Comparison of ENCODE assay signal across 11 cellular contexts in the genomic region with DNA sequence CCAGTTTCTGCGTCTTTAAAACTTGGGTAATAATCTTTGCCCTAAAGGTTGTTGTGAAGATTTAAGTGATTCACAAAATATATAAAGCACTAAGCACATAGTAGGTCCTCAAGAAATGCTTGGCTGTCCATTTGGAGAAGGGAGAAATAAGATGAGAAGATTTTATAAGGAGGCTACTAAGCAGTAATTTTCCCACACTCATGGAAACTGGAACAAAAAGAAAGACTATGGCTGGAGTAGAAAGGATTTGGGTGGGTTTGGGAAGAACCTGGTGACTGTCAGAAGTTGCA. TPM values are rescaled to one million over a fixed set of nuclear protein-coding genes. Genes with fewer than 3 reads are reported as not detected.
DNase-seq lines count a peak whose midpoint lies in the region; ATAC-seq, FAIRE-seq and TF ChIP-seq lines count a peak whose summit lies in the region.
"Had no signal": no experiment of that assay in that cellular context is flagged by ENCODE, and none has a peak within 500 bp of the region (broad histone marks: within the 10 kb centered on the region; RNA-seq: fewer than 3 reads in every experiment).

No MANE protein-coding gene starts in this region.

- H3K27ac ChIP-seq in heart right ventricle: peak overlapping the region; percentile 82 to 92 (median 90)
- peak overlapping the region; percentile 60; the same call in 1 of the 2 replicates for H3K27ac ChIP-seq in GM12878 (ENCODE audit: control insufficient read depth, insufficient read depth)
- peak overlapping the region; percentile 88 to 96 (median 92) for H3K27ac ChIP-seq in transverse colon

- no peak overlapping the region for H2AFZ ChIP-seq in GM12878 (ENCODE audit: control insufficient read depth, low read depth, low read length)

- no peak for TF ChIP-seq RAD21 in GM12878 (IDR thresholded peaks at IDR 0.05; ENCODE audit: insufficient read depth, low read depth, low read length)

- peaks cover 9% of the 10 kb centered on the region for H3K4me1 Mint-ChIP-seq in type B pancreatic cell (ENCODE audit: unreplicated experiment)

- TF ChIP-seq CTCF in heart right ventricle (IDR thresholded peaks at IDR 0.05) (no peak), GM12878 (IDR thresholded peaks at IDR 0.05 in 2 of 3, conservative IDR thresholded peaks at IDR 0.05 in 1 of 3; ENCODE audit: control insufficient read depth in 2 of 3, extremely low read depth in 1 of 3, insufficient read depth in 1 of 3, low read depth in 3 of 3, low read length in 3 of 3) (no peak), transverse colon (IDR thresholded peaks at IDR 0.05) (no peak), type B pancreatic cell (conservative IDR thresholded peaks at IDR 0.05) (no peak)

- H3K27me3 Mint-ChIP-seq in type B pancreatic cell: peaks cover 2% of the 10 kb centered on the region

- RAD21 ChIA-PET in GM12878 (lab: Charles Lee; ENCODE audit: unreplicated experiment): interaction anchor here (0.8 to 11.2 kb wide), 7 partner anchors 9 to 100 kb away, joined by 3 to 444 read pairs (median 17); a partner anchor contains a TSS

- no peak for TF ChIP-seq EP300 in GM12878 (IDR thresholded peaks at IDR 0.05; ENCODE audit: borderline replicate concordance in 1 of 2, control insufficient read depth in 1 of 2, low read depth in 2 of 2, low read length in 2 of 2)
- no peak for TF ChIP-seq EP300 in transverse colon (IDR thresholded peaks at IDR 0.05; ENCODE audit: low read depth)

- no peaks in the 10 kb centered on the region for H4K20me1 ChIP-seq in GM12878 (ENCODE audit: control insufficient read depth, insufficient read depth)

- BruUV-seq in GM12878 (replicated peaks; lab: Mats Ljungman, UMichigan): no TSS peak

- H3K4me1 ChIP-seq in heart right ventricle: peaks cover 0 to 70% (median 51%) of the 10 kb centered on the region in 9 donors
- peaks cover 22% of the 10 kb centered on the region for H3K4me1 ChIP-seq in GM12878 (ENCODE audit: control insufficient read depth, insufficient read depth, low read length)
- H3K4me1 ChIP-seq in mononuclear cell (ENCODE audit: insufficient read depth, low read length): peaks cover 67% of the 10 kb centered on the region
- H3K4me1 ChIP-seq in transverse colon: peaks cover 4 to 32% (median 11%) of the 10 kb centered on the region in 4 donors

- ATAC-seq in heart right ventricle (no peak), left cardiac atrium (no peak), GM12878 (no peak)

- H3K4me3 ChIP-seq in heart right ventricle: peak overlapping the region in 7 of 10 donors; percentile 31 to 56 (median 46)
- H3K4me3 ChIP-seq in GM12878: peak overlapping the region; percentile 54
- peak overlapping the region; percentile 60 for H3K4me3 ChIP-seq in mononuclear cell (ENCODE audit: low read length)
- peak overlapping the region in 1 of 4 donors; percentile 63 for H3K4me3 ChIP-seq in transverse colon

- H3K9me3 Mint-ChIP-seq in type B pancreatic cell: no peaks in the 10 kb centered on the region

- SMC1A ChIA-PET in GM12878 (lab: Charles Lee; ENCODE audit: uncharacterized antibody, unreplicated experiment): interaction anchor here (1.0 to 8.6 kb wide), 8 partner anchors 11 to 100 kb away, joined by 3 to 425 read pairs (median 14); a partner anchor contains a TSS

- POLR2A ChIA-PET in GM12878 (lab: Charles Lee): interaction anchor here (0.5 to 10.5 kb wide), 4 partner anchors 9 to 183 kb away, joined by 3 to 287 read pairs (median 6); no protein-coding TSS in a partner anchor

- FAIRE-seq in GM12878 (lab: Jason Lieb, UNC): no peak
- FAIRE-seq: TTC549 had no signal

- TF ChIP-seq POLR2A in GM12878 (IDR thresholded peaks at IDR 0.05; ENCODE audit: low read depth, low read length) (no peak), transverse colon (IDR thresholded peaks at IDR 0.05) (no peak)

- H3K9me3 ChIP-seq in heart right ventricle (no peaks in the 10 kb centered on the region), GM12878 (replicated peaks; ENCODE audit: control insufficient read depth, insufficient read depth, low read length) (no peaks in the 10 kb centered on the region), mononuclear cell (ENCODE audit: low read depth, low read length) (no peaks in the 10 kb centered on the region), transverse colon (no peaks in the 10 kb centered on the region)

- CTCF ChIA-PET in GM12878 (lab: Yijun Ruan, JAX): interaction anchor here (1.5 to 8.6 kb wide), 7 partner anchors 10 to 101 kb away, joined by 4 to 273 read pairs (median 14); a partner anchor contains a TSS

- no peak overlapping the region for H3K4me3 Mint-ChIP-seq in type B pancreatic cell

- H3K36me3 ChIP-seq in heart right ventricle (no peaks in the 10 kb centered on the region), GM12878 (ENCODE audit: control insufficient read depth in 2 of 2, insufficient read depth in 2 of 2, low read length in 1 of 2) (no peaks in the 10 kb centered on the region), transverse colon (no peaks in the 10 kb centered on the region)

- WGBS in heart right ventricle, 2 donors: 90 to 100% methylated on average over 1 of the region's 1 CpG
- WGBS in GM12878 (ENCODE audit: insufficient coverage, insufficient replicate concordance, low lambda C conversion rate, missing lambda C conversion rate): 38% methylated on average over 1 of the region's 1 CpG
- 85% methylated on average over 1 of the region's 1 CpG; no CpG with 5 or more reads in 1 of the 2 donors for WGBS in transverse colon (ENCODE audit: low coverage in 1 of 2), 2 donors

- in situ Hi-C loops in GM12878 (cut with MboI): loop anchor here (5.0 kb wide), 1 partner anchor 37 kb away; no protein-coding TSS in a partner anchor
- in situ Hi-C loops in transverse colon (cut with MboI; ENCODE audit: low pct_ligation_motif_present in 1 of 4, low pct_unique_long_range_greater_than_20kb in 1 of 4, low sequenced_read_pairs in 3 of 4): loop anchor here in 1 of 4 donors (5.0 kb wide), 1 partner anchor 42 kb away; no protein-coding TSS in a partner anchor

- H3K27ac Mint-ChIP-seq in type B pancreatic cell: no peak overlapping the region

- H3K36me3 Mint-ChIP-seq in type B pancreatic cell: no peaks in the 10 kb centered on the region

- peak overlapping the region; percentile 82; the same call in 1 of the 2 replicates for H3K4me2 ChIP-seq in GM12878 (ENCODE audit: control insufficient read depth, insufficient read depth)

- H3K9ac ChIP-seq in GM12878 (ENCODE audit: control insufficient read depth, insufficient read depth, low read length): no peak overlapping the region

- intact Hi-C loops in heart right ventricle (cut with DNase I) (loop anchor here in 7 of 10 donors (2.0 to 10.0 kb wide), 6 partner anchors 37 to 99 kb away; a partner anchor contains a TSS), left cardiac atrium (cut with DNase I) (loop anchor here in 1 of 2 donors (5.0 kb wide), 1 partner anchor 37 kb away; no protein-coding TSS in a partner anchor), GM12878 (cut with micrococcal nuclease; ENCODE audit: unreplicated experiment) (loop anchor here (5.0 kb wide), 1 partner anchor 558 kb away; a partner anchor contains a TSS), transverse colon (cut with DNase I; ENCODE audit: low total_unique reads) (loop anchor here (5.0 kb wide), 1 partner anchor 42 kb away; no protein-coding TSS in a partner anchor)

- H3K27me3 ChIP-seq in heart right ventricle (peaks cover 0 to 50% (median 0%) of the 10 kb centered on the region in 7 donors), GM12878 (replicated peaks in 1 of 2; ENCODE audit: control insufficient read depth in 2 of 2, insufficient read depth in 2 of 2, low read length in 1 of 2) (no peaks in the 10 kb centered on the region; a peak in 1 of 4 replicates), mononuclear cell (ENCODE audit: insufficient read depth, low read length) (no peaks in the 10 kb centered on the region), transverse colon (no peaks in the 10 kb centered on the region)

- H3K79me2 ChIP-seq in GM12878 (ENCODE audit: control insufficient read depth, insufficient read depth, low read length): peaks cover 4% of the 10 kb centered on the region

- DNase-seq in heart right ventricle: no peak
- no peak for DNase-seq in left cardiac atrium
- no peak for DNase-seq in GM12878 (ENCODE audit: low read depth, low spot score)
- DNase-seq in transverse colon: no peak
- DNase-seq in SW 1271 (lab: John Stamatoyannopoulos, UW): no peak
- no peak for DNase-seq in type B pancreatic cell (ENCODE audit: extremely low spot score, unreplicated experiment)
- DNase-seq in T-helper 9 cell: no peak
- DNase-seq: COR-L47, NCI-H2029 treated with DMSO at 0.1 percent for 48 hours had no signal

TF ChIP-seq in GM12878, 131 proteins besides CTCF, POLR2A, EP300 and RAD21 (continues in another document):
- TF ChIP-seq YBX1 (IDR thresholded peaks at IDR 0.05): no peak
- peak; percentile 47; the same call in 1 of the 2 replicates for TF ChIP-seq DPF2 (IDR thresholded peaks at IDR 0.05)
- no peak for TF ChIP-seq RB1 (IDR thresholded peaks at IDR 0.05; ENCODE audit: borderline replicate concordance)

RNA-seq across cellular contexts. Expression of a gene that starts 47.0 kb away (rescaled TPM):
- 10 to 100 TPM; 19.5 to 31.6 (median 27.5) TPM for total RNA-seq in heart right ventricle
- polyA plus RNA-seq in heart right ventricle: 10 to 100 TPM in 1 of 2 donors, 1 to 10 TPM in 1; 4.9 to 26.1 TPM
- total RNA-seq in left cardiac atrium: 10 to 100 TPM; 24.3 to 29.1 TPM
- 11.5 and 12.7 TPM in 2 replicates for total RNA-seq in GM12878 (2013; cell fraction: nucleolus; rRNA removed)
- total RNA-seq in GM12878 (2014; rRNA removed): 26.5 and 28.1 TPM in 2 replicates
- 44.6 and 44.8 TPM in 2 replicates for total RNA-seq in GM12878 (2014; rRNA removed; fragmentation: Illumina TruSeq; extraction: Trizol)
- 57.3 and 65.8 TPM in 2 replicates for total RNA-seq in GM12878 (2021)
- polyA plus RNA-seq in GM12878 (2011; ENCODE audit: low read depth): 40.2 TPM
- 86.5 and 105 TPM in 2 replicates for polyA plus RNA-seq in GM12878 (2011; rRNA removed)
- 54.5 and 55.8 TPM in 2 replicates for polyA plus RNA-seq in GM12878 (2011; cell fraction: cytosol; rRNA removed)
- polyA plus RNA-seq in GM12878 (2011; cell fraction: nucleus; rRNA removed): 22.0 and 28.3 TPM in 2 replicates
- polyA plus RNA-seq in GM12878 (2012): 35.3 and 36.1 TPM in 2 replicates
- polyA plus RNA-seq in GM12878 (2014; fragmentation: Illumina TruSeq; extraction: Trizol): 71.2 and 77.5 TPM in 2 replicates
- 10 to 100 TPM; 31.2 to 31.5 TPM for polyA plus RNA-seq in GM12878 (2014; fragmentation: Nextera tagmentation; extraction: Ambion mirVana)
- 54.5 and 64.8 TPM in 2 replicates for polyA plus RNA-seq in GM12878 (2014; rRNA removed)
- 10 to 100 TPM; 76.1 to 77.0 TPM for polyA plus RNA-seq in GM12878 (2016; fragmentation: Nextera tagmentation; extraction: Ambion mirVana)
- polyA minus RNA-seq in GM12878 (2011; rRNA and poly(A)+ RNA removed): 49.0 and 87.7 TPM in 2 replicates
- 17.2 and 22.5 TPM in 2 replicates for polyA minus RNA-seq in GM12878 (2011; cell fraction: cytosol; rRNA and poly(A)+ RNA removed)
- 6.4 and 10.3 TPM in 2 replicates for polyA minus RNA-seq in GM12878 (2011; cell fraction: nucleus; rRNA and poly(A)+ RNA removed)
- 44.0 TPM for total RNA-seq in mononuclear cell
- 10 to 100 TPM in 2 of 4 donors, 1 to 10 TPM in 2; 1.5 to 16.5 (median 12.4) TPM for total RNA-seq in transverse colon
- 22.6 and 45.1 TPM in 2 replicates for total RNA-seq in type B pancreatic cell (ENCODE audit: low replicate concordance)
